9 cellular contexts compared by ENCODE assay signal in the genomic region with DNA sequence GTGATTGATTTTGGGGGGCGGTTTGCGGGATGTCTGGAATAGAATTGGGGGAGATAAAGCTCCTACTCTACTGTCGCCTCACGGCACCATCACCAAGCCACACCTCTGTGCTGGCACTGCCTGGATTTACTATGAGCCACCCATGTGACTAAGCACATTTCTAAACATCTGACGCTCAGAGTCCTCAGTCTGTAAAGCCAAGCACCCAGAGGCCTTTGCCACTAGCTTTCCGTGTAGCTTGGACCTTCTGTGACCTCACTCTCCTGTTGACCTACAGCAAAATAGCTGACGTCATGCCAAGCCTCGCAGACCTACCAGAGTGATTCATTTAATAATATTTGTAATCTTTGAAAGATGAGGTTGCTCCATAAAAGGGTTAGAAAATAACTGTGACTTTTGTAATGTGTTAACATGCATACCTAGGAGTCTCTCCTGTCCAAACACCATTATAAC. TPM values are rescaled to one million over a fixed set of nuclear protein-coding genes. Genes with fewer than 3 reads are reported as not detected.
DNase-seq lines count a peak whose midpoint lies in the region; TF ChIP-seq lines count a peak whose summit lies in the region.
"Had no signal": no experiment of that assay in that cellular context is flagged by ENCODE, and none has a peak within 500 bp of the region (broad histone marks: within the 10 kb centered on the region; RNA-seq: fewer than 3 reads in every experiment).

No MANE protein-coding gene starts in this region.

- H3K36me3 ChIP-seq in prostate gland (no peaks in the 10 kb centered on the region), BE2C (no peaks in the 10 kb centered on the region)

- H3K4me3 ChIP-seq in fibroblast of mammary gland (ENCODE audit: control insufficient read depth, low read depth, low read length) (no peak overlapping the region), prostate gland (no peak overlapping the region), lower leg skin (ENCODE audit: low read depth, poor library complexity, severe bottlenecking) (no peak overlapping the region), BE2C (ENCODE audit: low read depth, low read length) (no peak overlapping the region)

- no peak for TF ChIP-seq CTCF in fibroblast of mammary gland (conservative IDR thresholded peaks at IDR 0.05; ENCODE audit: control insufficient read depth, insufficient read depth, low read depth, low read length)
- no peak for TF ChIP-seq CTCF in prostate gland (IDR thresholded peaks at IDR 0.05)
- no peak for TF ChIP-seq CTCF in lower leg skin (IDR thresholded peaks at IDR 0.05)
- TF ChIP-seq CTCF in BE2C (IDR thresholded peaks at IDR 0.05; ENCODE audit: low read depth, low read length) = no peak

- H3K27ac ChIP-seq in prostate gland = no peak overlapping the region

- intact Hi-C loops in prostate gland (cut with DNase I) = no loop called here
- intact Hi-C loops in lower leg skin (cut with DNase I; ENCODE audit: low total_unique reads) = no loop called here
- intact Hi-C loops in posterior cingulate gyrus (cut with DNase I) = no loop called here

- TF ChIP-seq POLR2A in prostate gland (IDR thresholded peaks at IDR 0.05) (no peak), lower leg skin (IDR thresholded peaks at IDR 0.05) (no peak)

- DNase-seq in Daoy (ENCODE audit: low read depth) = peak; percentile 93
- DNase-seq in RPMI7951 (ENCODE audit: low read depth) = peak; percentile 78
- peak; percentile 97 for DNase-seq in fibroblast of mammary gland (ENCODE audit: low read depth)
- DNase-seq in prostate gland (ENCODE audit: low spot score) = peak; percentile 8
- no peak for DNase-seq in stimulated activated CD8-positive, alpha-beta memory T cell treated with anti-CD3 and anti-CD28 coated beads, Interleukin-4, amount 100 ng/mL, for 48 hours
- DNase-seq in lower leg skin (ENCODE audit: low spot score in 2 of 2) = no peak
- DNase-seq in posterior cingulate gyrus = no peak
- DNase-seq in BE2C = no peak
- DNase-seq: DMS79 had no signal

- H3K27me3 ChIP-seq in prostate gland (replicated peaks; ENCODE audit: insufficient read depth) (no peaks in the 10 kb centered on the region), BE2C (no peaks in the 10 kb centered on the region)

- 54% methylated on average over 8 of the region's 8 CpGs for WGBS in prostate gland
- 67 to 71% methylated on average over 8 of the region's 8 CpGs for WGBS in lower leg skin, 2 donors

- H3K9me3 ChIP-seq in prostate gland (no peaks in the 10 kb centered on the region), BE2C (no peaks in the 10 kb centered on the region)

- no peaks in the 10 kb centered on the region for H3K4me1 ChIP-seq in prostate gland (replicated peaks)
- H3K4me1 ChIP-seq in BE2C = no peaks in the 10 kb centered on the region

RNA-seq across cellular contexts. Expression of a gene that starts 38.5 kb away (rescaled TPM):
- total RNA-seq in Daoy (2014; rRNA removed; shearing (Covaris generic)) = 1.4 and 2.5 TPM in 2 replicates
- not detected in 2 replicates for total RNA-seq in RPMI7951 (2014; rRNA removed; shearing (Covaris generic))
- 10 to 100 TPM in 1 of 2 donors, 1 to 10 TPM in 1; 8.5 to 43.8 TPM for total RNA-seq in prostate gland
- 1 to 10 TPM in 2 of 4 donors, under 1 TPM in 2; 0.80 to 9.3 (median 1.6) TPM for total RNA-seq in lower leg skin
- not detected for polyA plus RNA-seq in BE2C (2012; ENCODE audit: insufficient read depth, insufficient read length, low read depth)

Comparison
In these comparisons a context has a peak if more than half of its experiments do, and no peak if none do; other contexts are left out.
1. DNase-seq: peak in Daoy (single experiment), RPMI7951 (single experiment), fibroblast of mammary gland (single experiment) and prostate gland (single experiment); none in stimulated activated CD8-positive, alpha-beta memory T cell treated with anti-CD3 and anti-CD28 coated beads, Interleukin-4, amount 100 ng/mL, for 48 hours (single experiment), lower leg skin (0 of 2), posterior cingulate gyrus (0 of 10) and BE2C (single experiment).